In the genomic region with DNA sequence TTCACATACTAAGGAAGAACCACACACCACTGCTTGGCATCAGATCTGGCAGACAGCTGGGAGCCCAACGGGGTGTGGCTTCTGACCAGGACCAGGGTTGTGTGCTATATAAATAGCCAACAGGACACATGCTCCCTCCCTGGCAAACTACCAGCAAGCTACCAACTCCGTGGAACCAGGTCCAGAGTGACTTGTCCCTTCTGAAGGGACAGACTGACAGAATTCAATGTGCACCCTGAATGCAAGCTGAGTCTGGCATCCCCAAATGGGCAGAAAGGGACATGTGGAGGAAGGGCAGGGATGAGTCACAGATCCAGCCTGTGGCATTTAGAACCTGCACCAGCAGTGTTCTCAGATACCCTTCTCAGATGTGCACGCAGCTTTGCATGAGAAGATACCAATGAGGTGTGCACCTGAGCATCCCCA, we compare ENCODE assay signal across 14 cellular contexts.
DNase-seq lines count a peak whose midpoint lies in the region; ATAC-seq and TF ChIP-seq lines count a peak whose summit lies in the region.
"Had no signal": no experiment of that assay in that cellular context is flagged by ENCODE, and none has a peak within 500 bp of the region (broad histone marks: within the 10 kb centered on the region; RNA-seq: fewer than 3 reads in every experiment).

No MANE protein-coding gene starts in this region.

- TF ChIP-seq CTCF in RWPE2 (IDR thresholded peaks at IDR 0.05; ENCODE audit: poor library complexity, severe bottlenecking) = no peak
- no peak for TF ChIP-seq CTCF in heart left ventricle (IDR thresholded peaks at IDR 0.05)

- H2AFZ ChIP-seq in GM23248 = no peak overlapping the region

- no peak overlapping the region for H3K27ac Mint-ChIP-seq in natural killer cell treated with Interleukin-12 subunit alpha and Interleukin-12 subunit beta and Interleukin-15 and Interleukin-18, amount 100 ng/mL, for 72 hours
- H3K27ac Mint-ChIP-seq: activated CD4-positive, alpha-beta memory T cell treated with anti-CD3 and anti-CD28 coated beads, Interleukin-2, amount 10 ng/mL, durations not matched to agents 7 days and 5 days had no signal

- H3K4me3 ChIP-seq in GM23248 (no peak overlapping the region), RWPE2 (ENCODE audit: severe bottlenecking) (no peak overlapping the region), heart left ventricle (no peak overlapping the region)
- H3K4me3 ChIP-seq: BLaER1 treated with 17β-estradiol and CSF1 and Interleukin-3, amounts not matched to agents 10 nM and 100 nM had no signal

- intact Hi-C loops in heart left ventricle (cut with DNase I) = no loop called here

- H3K9me3 ChIP-seq in GM23248 (ENCODE audit: low read depth) (no peaks in the 10 kb centered on the region), RWPE2 (ENCODE audit: severe bottlenecking) (no peaks in the 10 kb centered on the region), heart left ventricle (no peaks in the 10 kb centered on the region)

- H3K36me3 Mint-ChIP-seq in natural killer cell treated with Interleukin-12 subunit alpha and Interleukin-12 subunit beta and Interleukin-15 and Interleukin-18, amount 100 ng/mL, for 72 hours = no peaks in the 10 kb centered on the region

- DNase-seq in GM23248 = peak; percentile 57
- no peak for DNase-seq in RWPE2 (ENCODE audit: low spot score)
- peak in 4 of 5 donors; percentile 80 to 91 (median 86) for DNase-seq in heart left ventricle
- peak; percentile 52 for DNase-seq in renal cortical epithelial cell (ENCODE audit: low read depth)
- DNase-seq in NCI-H524 (lab: John Stamatoyannopoulos, UW) = no peak
- DNase-seq in natural killer cell treated with Interleukin-12 subunit alpha and Interleukin-12 subunit beta and Interleukin-15 and Interleukin-18, amount 100 ng/mL, for 72 hours (ENCODE audit: low spot score) = no peak
- no peak for DNase-seq in globus pallidus (ENCODE audit: low spot score)
- DNase-seq: activated CD4-positive, alpha-beta memory T cell treated with anti-CD3 and anti-CD28 coated beads, Interleukin-2, amount 10 ng/mL, durations not matched to agents 7 days and 5 days; activated effector memory CD4-positive, alpha-beta T cell treated with Interleukin-2 at 50 U/mL for 16 hours; NCI-H2107; OCI-M1; T-helper 2 cell had no signal

- H3K36me3 ChIP-seq in GM23248 (ENCODE audit: low read depth) (no peaks in the 10 kb centered on the region), RWPE2 (ENCODE audit: low read depth) (no peaks in the 10 kb centered on the region), heart left ventricle (no peaks in the 10 kb centered on the region)

- H3K9me3 Mint-ChIP-seq in natural killer cell treated with Interleukin-12 subunit alpha and Interleukin-12 subunit beta and Interleukin-15 and Interleukin-18, amount 100 ng/mL, for 72 hours = no peaks in the 10 kb centered on the region
- H3K9me3 Mint-ChIP-seq: activated CD4-positive, alpha-beta memory T cell treated with anti-CD3 and anti-CD28 coated beads, Interleukin-2, amount 10 ng/mL, durations not matched to agents 7 days and 5 days had no signal

- TF ChIP-seq POLR2A in heart left ventricle (IDR thresholded peaks at IDR 0.05) = peak in 1 of 2 donors; percentile 17

- no peak overlapping the region for H3K27ac ChIP-seq in GM23248
- no peak overlapping the region for H3K27ac ChIP-seq in RWPE2 (ENCODE audit: poor library complexity, severe bottlenecking)
- peak overlapping the region in 10 of 12 donors; percentile 9 to 87 (median 76) for H3K27ac ChIP-seq in heart left ventricle
- H3K27ac ChIP-seq: BLaER1 treated with 17β-estradiol and CSF1 and Interleukin-3, amounts not matched to agents 10 nM and 100 nM had no signal

- WGBS in GM23248 (ENCODE audit: low coverage in 1 of 2, low lambda C conversion rate in 2 of 2, missing lambda C conversion rate in 2 of 2), 2 experiments = 49% methylated on average over 3 of the region's 3 CpGs
- 42 to 59% (median 46%) methylated on average over 3 of the region's 3 CpGs for WGBS in heart left ventricle, 4 donors

- H3K4me2 ChIP-seq in GM23248 (ENCODE audit: unreplicated experiment) = peak overlapping the region; percentile 49
- H3K4me2 ChIP-seq: BLaER1 treated with 17β-estradiol and CSF1 and Interleukin-3, amounts not matched to agents 10 nM and 100 nM had no signal

- peaks cover 100% of the 10 kb centered on the region for H3K79me2 ChIP-seq in GM23248 (ENCODE audit: insufficient read depth)

- H3K9me2 ChIP-seq in GM23248 (ENCODE audit: insufficient read depth) = no peaks in the 10 kb centered on the region

- peaks cover 41 to 44% of the 10 kb centered on the region in 2 donors for H3K4me1 Mint-ChIP-seq in natural killer cell treated with Interleukin-12 subunit alpha and Interleukin-12 subunit beta and Interleukin-15 and Interleukin-18, amount 100 ng/mL, for 72 hours (ENCODE audit: low read depth in 2 of 2)

- ATAC-seq in RWPE2 (ENCODE audit: low read depth) (peak; percentile 60), heart left ventricle (peak; percentile 92 to 96 (median 94)), HG03521 (IDR thresholded peaks at IDR 0.05; ENCODE audit: unreplicated experiment) (no peak)
- ATAC-seq in natural killer cell treated with Interleukin-12 subunit alpha and Interleukin-12 subunit beta and Interleukin-15 and Interleukin-18, amount 100 ng/mL, for 72 hours = no peak

- H3K27me3 ChIP-seq in GM23248 (replicated peaks; ENCODE audit: insufficient read depth) (no peaks in the 10 kb centered on the region), RWPE2 (ENCODE audit: insufficient read depth, poor library complexity, severe bottlenecking) (no peaks in the 10 kb centered on the region), heart left ventricle (no peaks in the 10 kb centered on the region)
- H3K27me3 ChIP-seq: BLaER1 treated with 17β-estradiol and CSF1 and Interleukin-3, amounts not matched to agents 10 nM and 100 nM had no signal

- no peaks in the 10 kb centered on the region for H3K27me3 Mint-ChIP-seq in natural killer cell treated with Interleukin-12 subunit alpha and Interleukin-12 subunit beta and Interleukin-15 and Interleukin-18, amount 100 ng/mL, for 72 hours
- H3K27me3 Mint-ChIP-seq: activated CD4-positive, alpha-beta memory T cell treated with anti-CD3 and anti-CD28 coated beads, Interleukin-2, amount 10 ng/mL, durations not matched to agents 7 days and 5 days had no signal

- H3K4me1 ChIP-seq in GM23248 (ENCODE audit: insufficient read depth) (peaks cover 8% of the 10 kb centered on the region), RWPE2 (ENCODE audit: insufficient read depth, poor library complexity, severe bottlenecking) (peaks cover 7% of the 10 kb centered on the region), heart left ventricle (peaks cover 0 to 42% (median 17%) of the 10 kb centered on the region in 12 donors)

- peaks cover 15% of the 10 kb centered on the region for H4K20me1 ChIP-seq in GM23248 (ENCODE audit: insufficient read depth)

- no peaks in the 10 kb centered on the region for H3F3A ChIP-seq in GM23248 (ENCODE audit: insufficient read depth)

- no peak overlapping the region for H3K9ac ChIP-seq in GM23248
- H3K9ac ChIP-seq: BLaER1 treated with 17β-estradiol and CSF1 and Interleukin-3, amounts not matched to agents 10 nM and 100 nM had no signal

- in situ Hi-C loops in GM23248 (cut with MboI) = no loop called here

- no peak overlapping the region for H3K4me3 Mint-ChIP-seq in natural killer cell treated with Interleukin-12 subunit alpha and Interleukin-12 subunit beta and Interleukin-15 and Interleukin-18, amount 100 ng/mL, for 72 hours
- H3K4me3 Mint-ChIP-seq: activated CD4-positive, alpha-beta memory T cell treated with anti-CD3 and anti-CD28 coated beads, Interleukin-2, amount 10 ng/mL, durations not matched to agents 7 days and 5 days had no signal

Comparison
In these comparisons a context has a peak if more than half of its experiments do, and no peak if none do; other contexts are left out.
1. DNase-seq: peak in GM23248 (single experiment), heart left ventricle (4 of 5) and renal cortical epithelial cell (single experiment); none in RWPE2 (single experiment), NCI-H524 (0 of 2), natural killer cell treated with Interleukin-12 subunit alpha and Interleukin-12 subunit beta and Interleukin-15 and Interleukin-18, amount 100 ng/mL, for 72 hours (single experiment) and globus pallidus (single experiment).
2. H3K27ac ChIP-seq: peak in heart left ventricle (10 of 12); none in GM23248 (single experiment) and RWPE2 (single experiment).
3. ATAC-seq: peak in RWPE2 (single experiment) and heart left ventricle (4 of 4); none in natural killer cell treated with Interleukin-12 subunit alpha and Interleukin-12 subunit beta and Interleukin-15 and Interleukin-18, amount 100 ng/mL, for 72 hours (0 of 2) and HG03521 (single experiment).